In the genomic region with DNA sequence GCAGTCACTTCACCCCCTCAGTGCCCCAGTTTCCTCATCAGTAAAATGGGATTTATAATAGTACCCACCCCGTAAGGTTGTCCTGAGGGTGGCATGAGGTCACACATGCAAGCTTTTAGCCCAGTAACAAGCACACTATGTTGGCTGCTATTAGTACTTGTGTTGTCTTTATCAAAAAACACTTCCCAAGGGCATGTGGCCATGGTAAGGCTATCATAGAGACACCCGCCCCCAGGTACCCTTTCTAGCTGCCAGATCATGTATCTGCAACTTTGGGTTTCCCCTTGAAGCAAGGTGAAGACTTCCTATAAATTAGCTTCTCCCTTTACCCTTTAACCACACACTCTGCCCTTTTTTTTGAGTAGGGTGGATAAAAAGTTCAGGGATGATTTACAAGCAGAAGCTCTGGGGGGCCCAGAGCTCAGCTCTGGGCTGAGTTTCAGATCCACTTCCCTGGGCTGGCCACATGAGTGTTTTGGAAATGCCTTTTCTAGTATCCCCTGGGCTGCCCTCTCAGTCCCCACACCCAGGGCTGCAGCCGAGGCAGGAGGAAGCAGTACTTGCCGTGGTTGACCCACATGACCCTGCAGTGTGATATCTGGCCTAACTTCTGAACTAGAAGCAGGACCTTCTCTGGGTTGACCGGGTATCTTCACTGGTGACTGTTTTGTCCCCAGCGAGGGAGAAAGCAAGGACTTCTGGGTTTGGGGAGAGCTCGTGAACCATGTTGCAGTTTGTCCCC, we compare ENCODE assay signal across 8 cellular contexts. TPM values are rescaled to one million over a fixed set of nuclear protein-coding genes. Genes with fewer than 3 reads are reported as not detected.
DNase-seq lines count a peak whose midpoint lies in the region; ATAC-seq and TF ChIP-seq lines count a peak whose summit lies in the region.

No MANE protein-coding gene starts in this region.

- peaks cover 73% of the 10 kb centered on the region for H3K36me3 Mint-ChIP-seq in activated T-helper 17 cell treated with anti-CD3 and anti-CD28 coated beads, Interleukin-2, amount 50 U/mL, for 72 hours (ENCODE audit: low read depth)
- H3K36me3 Mint-ChIP-seq in type B pancreatic cell = peaks cover 18% of the 10 kb centered on the region

- H3K27ac ChIP-seq in layer of hippocampus (ENCODE audit: low read depth, low read length) = peak overlapping the region; percentile 2

- peak; percentile 54 for ATAC-seq in activated T-helper 17 cell treated with anti-CD3 and anti-CD28 coated beads, Interleukin-2, amount 50 U/mL, for 72 hours (replicated peaks)
- no peak for ATAC-seq in GM21526 (IDR thresholded peaks at IDR 0.05; ENCODE audit: low FRiP score, unreplicated experiment)

- peak; percentile 75 for DNase-seq in activated effector memory CD4-positive, alpha-beta T cell treated with anti-CD3 and anti-CD28 coated beads, Interleukin-2, amount 50 U/mL, for 16 hours
- DNase-seq in activated effector memory CD4-positive, alpha-beta T cell treated with Interleukin-2 at 50 U/mL for 16 hours = no peak
- DNase-seq in type B pancreatic cell (ENCODE audit: extremely low spot score, unreplicated experiment) = no peak
- no peak for DNase-seq in DMS79 treated with DMSO at 0.1 percent for 48 hours (lab: John Stamatoyannopoulos, UW)
- DNase-seq in GDM1 (lab: John Stamatoyannopoulos, UW) = no peak

- H3K27me3 Mint-ChIP-seq in activated T-helper 17 cell treated with anti-CD3 and anti-CD28 coated beads, Interleukin-2, amount 50 U/mL, for 72 hours = no peaks in the 10 kb centered on the region
- H3K27me3 Mint-ChIP-seq in type B pancreatic cell = no peaks in the 10 kb centered on the region

- no peaks in the 10 kb centered on the region for H3K27me3 ChIP-seq in layer of hippocampus (ENCODE audit: control insufficient read depth, insufficient read depth, low read length)

- H3K4me3 Mint-ChIP-seq in activated T-helper 17 cell treated with anti-CD3 and anti-CD28 coated beads, Interleukin-2, amount 50 U/mL, for 72 hours = peak overlapping the region; percentile 99
- H3K4me3 Mint-ChIP-seq in type B pancreatic cell = peak overlapping the region; percentile 94

- H3K9me3 Mint-ChIP-seq in activated T-helper 17 cell treated with anti-CD3 and anti-CD28 coated beads, Interleukin-2, amount 50 U/mL, for 72 hours = no peaks in the 10 kb centered on the region
- H3K9me3 Mint-ChIP-seq in type B pancreatic cell = no peaks in the 10 kb centered on the region

- H3K4me1 Mint-ChIP-seq in activated T-helper 17 cell treated with anti-CD3 and anti-CD28 coated beads, Interleukin-2, amount 50 U/mL, for 72 hours = peaks cover 50% of the 10 kb centered on the region
- peaks cover 22% of the 10 kb centered on the region for H3K4me1 Mint-ChIP-seq in type B pancreatic cell (ENCODE audit: unreplicated experiment)

- peak overlapping the region; percentile 99 for H3K27ac Mint-ChIP-seq in activated T-helper 17 cell treated with anti-CD3 and anti-CD28 coated beads, Interleukin-2, amount 50 U/mL, for 72 hours
- peak overlapping the region; percentile 91 for H3K27ac Mint-ChIP-seq in type B pancreatic cell

- no peak for TF ChIP-seq CTCF in type B pancreatic cell (conservative IDR thresholded peaks at IDR 0.05)

RNA-seq across cellular contexts. Expression of gene ZDHHC18, which starts 2.0 kb away (rescaled TPM):
- 10 to 100 TPM; 84.3 to 86.1 TPM for total RNA-seq in activated T-helper 17 cell treated with anti-CD3 and anti-CD28 coated beads, Interleukin-2, amount 50 U/mL, for 72 hours
- 29.7 and 40.7 TPM in 2 replicates for total RNA-seq in type B pancreatic cell (ENCODE audit: low replicate concordance)

RNA-seq across cellular contexts. Expression of gene SFN, which starts 34.4 kb away (rescaled TPM):
- total RNA-seq in activated T-helper 17 cell treated with anti-CD3 and anti-CD28 coated beads, Interleukin-2, amount 50 U/mL, for 72 hours = 1 to 10 TPM; 4.3 to 4.7 TPM
- total RNA-seq in type B pancreatic cell (ENCODE audit: low replicate concordance) = 27.7 and 86.8 TPM in 2 replicates

RNA-seq across cellular contexts. Expression of gene PIGV, which starts 40.8 kb away (rescaled TPM):
- total RNA-seq in activated T-helper 17 cell treated with anti-CD3 and anti-CD28 coated beads, Interleukin-2, amount 50 U/mL, for 72 hours = 10 to 100 TPM; 14.0 to 18.1 TPM
- 13.3 and 15.3 TPM in 2 replicates for total RNA-seq in type B pancreatic cell (ENCODE audit: low replicate concordance)
